Comparison of ENCODE assay signal across 20 cellular contexts in genomic region chr9:33372900-33373299, GRCh38. TPM values are rescaled to one million over a fixed set of nuclear protein-coding genes. Genes with fewer than 3 reads are reported as not detected.
DNase-seq lines count a peak whose midpoint lies in the region; ATAC-seq and TF ChIP-seq lines count a peak whose summit lies in the region.
"Had no signal": no experiment of that assay in that cellular context is flagged by ENCODE, and none has a peak within 500 bp of the region (broad histone marks: within the 10 kb centered on the region; RNA-seq: fewer than 3 reads in every experiment).

No MANE protein-coding gene starts in this region.

- peaks cover 14% of the 10 kb centered on the region for H3K27me3 Mint-ChIP-seq in GM23338 (ENCODE audit: insufficient read depth, low read depth, poor library complexity)
- no peaks in the 10 kb centered on the region for H3K27me3 Mint-ChIP-seq in T-helper 17 cell
- no peaks in the 10 kb centered on the region for H3K27me3 Mint-ChIP-seq in progenitor cell of endocrine pancreas

- H3K9me3 ChIP-seq in T-helper 17 cell (ENCODE audit: control insufficient read depth, low read length, poor library complexity, severe bottlenecking) (no peaks in the 10 kb centered on the region), lower lobe of right lung (no peaks in the 10 kb centered on the region), vagina (no peaks in the 10 kb centered on the region)
- H3K9me3 ChIP-seq: MG63 had no signal

- no peaks in the 10 kb centered on the region for H3K27me3 ChIP-seq in GM23338 (ENCODE audit: insufficient read depth)
- H3K27me3 ChIP-seq in lower lobe of right lung (ENCODE audit: low read depth), result no peaks in the 10 kb centered on the region
- H3K27me3 ChIP-seq in vagina, result no peaks in the 10 kb centered on the region
- H3K27me3 ChIP-seq: MG63 had no signal

- H3K4me3 ChIP-seq in GM23338 (no peak overlapping the region), lower lobe of right lung (no peak overlapping the region), vagina (no peak overlapping the region)
- H3K4me3 ChIP-seq: GM12878, GM23248, MG63 had no signal

- no peak overlapping the region for H2AFZ ChIP-seq in GM23338
- H2AFZ ChIP-seq: GM23248 had no signal

- no peak overlapping the region for H3K4me2 ChIP-seq in GM23338
- H3K4me2 ChIP-seq: KMS-11 had no signal

- H3K36me3 ChIP-seq in GM23338 (ENCODE audit: insufficient read depth) (no peaks in the 10 kb centered on the region), lower lobe of right lung (peaks cover 45% of the 10 kb centered on the region), vagina (peaks cover 0 to 25% of the 10 kb centered on the region in 2 donors)

- TF ChIP-seq POLR2A in vagina (IDR thresholded peaks at IDR 0.05), result no peak

- H3F3A ChIP-seq in GM23338 (replicated peaks; ENCODE audit: low read depth), result no peaks in the 10 kb centered on the region

- no peak for ATAC-seq in GM23338
- no peak for ATAC-seq in T-helper 17 cell
- peak; percentile 45 to 61 for ATAC-seq in lower lobe of right lung
- ATAC-seq in GM21717 (IDR thresholded peaks at IDR 0.05; ENCODE audit: unreplicated experiment), result no peak
- no peak for ATAC-seq in HG02885 (IDR thresholded peaks at IDR 0.05; ENCODE audit: poor library complexity, unreplicated experiment)
- ATAC-seq: GM12878, PC-3 had no signal

- H4K20me1 ChIP-seq in GM23338 (replicated peaks; ENCODE audit: insufficient read depth), result no peaks in the 10 kb centered on the region; the same call in none of the 2 replicates

- intact Hi-C loops in lower lobe of right lung (cut with DNase I) (no loop called here), vagina (cut with DNase I) (no loop called here)

- no peaks in the 10 kb centered on the region for H3K9me2 ChIP-seq in GM23338 (ENCODE audit: insufficient read depth)

- peaks cover 10% of the 10 kb centered on the region for H3K36me3 Mint-ChIP-seq in GM23338 (ENCODE audit: low read depth)
- peaks cover 8% of the 10 kb centered on the region for H3K36me3 Mint-ChIP-seq in T-helper 17 cell (ENCODE audit: low read depth)
- H3K36me3 Mint-ChIP-seq in progenitor cell of endocrine pancreas (ENCODE audit: insufficient read depth), result peaks cover 11% of the 10 kb centered on the region

- TF ChIP-seq CTCF in GM23338 (conservative IDR thresholded peaks at IDR 0.05; ENCODE audit: low read depth in 2 of 2) (no peak), lower lobe of right lung (IDR thresholded peaks at IDR 0.05) (no peak), progenitor cell of endocrine pancreas (IDR thresholded peaks at IDR 0.05; ENCODE audit: unreplicated experiment) (no peak), vagina (IDR thresholded peaks at IDR 0.05) (no peak)

- H3K27ac Mint-ChIP-seq in GM23338, result peak overlapping the region; percentile 78; the same call in 1 of the 2 replicates
- H3K27ac Mint-ChIP-seq in T-helper 17 cell, result peak overlapping the region; percentile 60
- H3K27ac Mint-ChIP-seq in progenitor cell of endocrine pancreas, result peak overlapping the region; percentile 79

- H3K4me3 Mint-ChIP-seq in GM23338, result no peak overlapping the region
- H3K4me3 Mint-ChIP-seq in T-helper 17 cell, result no peak overlapping the region
- H3K4me3 Mint-ChIP-seq in progenitor cell of endocrine pancreas (ENCODE audit: low read depth), result no peak overlapping the region
- H3K4me3 Mint-ChIP-seq: HFFc6 had no signal

- H3K79me2 ChIP-seq in GM23338 (replicated peaks; ENCODE audit: insufficient read depth), result no peaks in the 10 kb centered on the region

- H3K4me1 ChIP-seq in GM23338 (ENCODE audit: insufficient read depth), result no peaks in the 10 kb centered on the region; the same call in 1 of the 2 replicates
- H3K4me1 ChIP-seq in lower lobe of right lung, result peaks cover 21% of the 10 kb centered on the region
- peaks cover 19% of the 10 kb centered on the region for H3K4me1 ChIP-seq in vagina

- DNase-seq in GM23338 (ENCODE audit: low spot score) (no peak), T-helper 17 cell (no peak), lower lobe of right lung (no peak), progenitor cell of endocrine pancreas (ENCODE audit: low spot score, unreplicated experiment) (no peak), vagina (ENCODE audit: extremely low spot score in 2 of 2) (no peak), COR-L47 (lab: John Stamatoyannopoulos, UW) (no peak)
- DNase-seq: AML-193, Calu3, GM23248, HFFc6, MG63, NCI-H1092 treated with DMSO at 0.1 percent for 48 hours, NCI-H1694, NCI-H69, PC-3 had no signal

- H3K4me1 Mint-ChIP-seq in GM23338 (peaks cover 28% of the 10 kb centered on the region), T-helper 17 cell (peaks cover 11% of the 10 kb centered on the region), progenitor cell of endocrine pancreas (ENCODE audit: low read depth) (peaks cover 21% of the 10 kb centered on the region)

- H3K27ac ChIP-seq in GM23338 (ENCODE audit: low read depth) (no peak overlapping the region), lower lobe of right lung (no peak overlapping the region), vagina (no peak overlapping the region)
- H3K27ac ChIP-seq: GM23248, KMS-11 had no signal

- H3K9me3 Mint-ChIP-seq in GM23338, result no peaks in the 10 kb centered on the region; the same call in 2 of the 3 replicates
- no peaks in the 10 kb centered on the region for H3K9me3 Mint-ChIP-seq in progenitor cell of endocrine pancreas (ENCODE audit: low read depth)
- H3K9me3 Mint-ChIP-seq: HFFc6 had no signal

TF ChIP-seq in GM23338, 12 proteins besides CTCF, POLR2A, EP300 and RAD21 (continues in another document):
- no peak for TF ChIP-seq ZNF331 (CRISPR knock-in tag; IDR thresholded peaks at IDR 0.05; ENCODE audit: low read depth)
- no peak for TF ChIP-seq EZH2phosphoT487 (IDR thresholded peaks at IDR 0.05; ENCODE audit: unreplicated experiment)
- TF ChIP-seq, protein P1, sequence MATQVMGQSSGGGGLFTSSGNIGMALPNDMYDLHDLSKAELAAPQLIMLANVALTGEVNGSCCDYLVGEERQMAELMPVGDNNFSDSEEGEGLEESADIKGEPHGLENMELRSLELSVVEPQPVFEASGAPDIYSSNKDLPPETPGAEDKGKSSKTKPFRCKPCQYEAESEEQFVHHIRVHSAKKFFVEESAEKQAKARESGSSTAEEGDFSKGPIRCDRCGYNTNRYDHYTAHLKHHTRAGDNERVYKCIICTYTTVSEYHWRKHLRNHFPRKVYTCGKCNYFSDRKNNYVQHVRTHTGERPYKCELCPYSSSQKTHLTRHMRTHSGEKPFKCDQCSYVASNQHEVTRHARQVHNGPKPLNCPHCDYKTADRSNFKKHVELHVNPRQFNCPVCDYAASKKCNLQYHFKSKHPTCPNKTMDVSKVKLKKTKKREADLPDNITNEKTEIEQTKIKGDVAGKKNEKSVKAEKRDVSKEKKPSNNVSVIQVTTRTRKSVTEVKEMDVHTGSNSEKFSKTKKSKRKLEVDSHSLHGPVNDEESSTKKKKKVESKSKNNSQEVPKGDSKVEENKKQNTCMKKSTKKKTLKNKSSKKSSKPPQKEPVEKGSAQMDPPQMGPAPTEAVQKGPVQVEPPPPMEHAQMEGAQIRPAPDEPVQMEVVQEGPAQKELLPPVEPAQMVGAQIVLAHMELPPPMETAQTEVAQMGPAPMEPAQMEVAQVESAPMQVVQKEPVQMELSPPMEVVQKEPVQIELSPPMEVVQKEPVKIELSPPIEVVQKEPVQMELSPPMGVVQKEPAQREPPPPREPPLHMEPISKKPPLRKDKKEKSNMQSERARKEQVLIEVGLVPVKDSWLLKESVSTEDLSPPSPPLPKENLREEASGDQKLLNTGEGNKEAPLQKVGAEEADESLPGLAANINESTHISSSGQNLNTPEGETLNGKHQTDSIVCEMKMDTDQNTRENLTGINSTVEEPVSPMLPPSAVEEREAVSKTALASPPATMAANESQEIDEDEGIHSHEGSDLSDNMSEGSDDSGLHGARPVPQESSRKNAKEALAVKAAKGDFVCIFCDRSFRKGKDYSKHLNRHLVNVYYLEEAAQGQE (IDR thresholded peaks at IDR 0.05; ENCODE audit: unreplicated experiment), result no peak
- TF ChIP-seq, protein P2, sequence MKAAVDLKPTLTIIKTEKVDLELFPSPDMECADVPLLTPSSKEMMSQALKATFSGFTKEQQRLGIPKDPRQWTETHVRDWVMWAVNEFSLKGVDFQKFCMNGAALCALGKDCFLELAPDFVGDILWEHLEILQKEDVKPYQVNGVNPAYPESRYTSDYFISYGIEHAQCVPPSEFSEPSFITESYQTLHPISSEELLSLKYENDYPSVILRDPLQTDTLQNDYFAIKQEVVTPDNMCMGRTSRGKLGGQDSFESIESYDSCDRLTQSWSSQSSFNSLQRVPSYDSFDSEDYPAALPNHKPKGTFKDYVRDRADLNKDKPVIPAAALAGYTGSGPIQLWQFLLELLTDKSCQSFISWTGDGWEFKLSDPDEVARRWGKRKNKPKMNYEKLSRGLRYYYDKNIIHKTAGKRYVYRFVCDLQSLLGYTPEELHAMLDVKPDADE (IDR thresholded peaks at IDR 0.05), result no peak
- TF ChIP-seq EZH2 (IDR thresholded peaks at IDR 0.05; ENCODE audit: low read depth, unreplicated experiment), result no peak
- no peak for TF ChIP-seq JUNB (IDR thresholded peaks at IDR 0.05; ENCODE audit: unreplicated experiment)
- no peak for TF ChIP-seq ZNF114 (CRISPR knock-in tag; IDR thresholded peaks at IDR 0.05)
- TF ChIP-seq POLR2AphosphoS5 (IDR thresholded peaks at IDR 0.05; ENCODE audit: low read depth), result no peak
- TF ChIP-seq STAT1 (IDR thresholded peaks at IDR 0.05; ENCODE audit: unreplicated experiment), result no peak
- TF ChIP-seq NANOG (IDR thresholded peaks at IDR 0.05; ENCODE audit: borderline replicate concordance), result no peak
- no peak for TF ChIP-seq CREB1 (CRISPR knock-in tag; IDR thresholded peaks at IDR 0.05; ENCODE audit: low read depth)

RNA-seq across cellular contexts. Expression of gene AQP7, which starts 29.5 kb away (rescaled TPM):
- total RNA-seq in GM23338 (2014; rRNA removed; shearing (Covaris generic)), result not detected in 2 replicates
- polyA plus RNA-seq in GM23338 (2016; fragmentation: Nextera tagmentation; extraction: Ambion mirVana), result not detected in 2 replicates
- total RNA-seq in T-helper 17 cell (1 to 10 TPM in 1 of 2 donors, under 1 TPM in 1; 0.31 to 1.2 TPM), lower lobe of right lung (3.7 TPM), progenitor cell of endocrine pancreas (3.3 and 4.4 TPM in 2 replicates), vagina (6.4 TPM)
- total RNA-seq: A673, GM12878, GM23248, HFFc6, PC-3 had no signal
- polyA plus RNA-seq: GM23248 had no signal

Comparison
In these comparisons a context has a peak if more than half of its experiments do, and no peak if none do; other contexts are left out.
1. ATAC-seq: peak in lower lobe of right lung (2 of 2); none in GM23338 (single experiment), T-helper 17 cell (single experiment), GM21717 (single experiment) and HG02885 (single experiment).
2. Peak in every context shown above with its lines, with median percentiles within 50 percentile points of each other: H3K27ac Mint-ChIP-seq.